Comparison of ENCODE assay signal across 1 cellular context in genomic region chr2:191401287-191401686, GRCh38.
TF ChIP-seq lines count a peak whose summit lies in the region.

No MANE protein-coding gene starts in this region.

TF ChIP-seq in GM23338, 12 proteins besides CTCF, POLR2A, EP300 and RAD21 (continued from another document):
- TF ChIP-seq ZNF462 (CRISPR knock-in tag; IDR thresholded peaks at IDR 0.05) (no peak), POLR2AphosphoS5 (IDR thresholded peaks at IDR 0.05; ENCODE audit: low read depth) (no peak), CREB1 (CRISPR knock-in tag; IDR thresholded peaks at IDR 0.05; ENCODE audit: low read depth) (no peak)
